ENCODE assay signal across 1 cellular context in the genomic region with DNA sequence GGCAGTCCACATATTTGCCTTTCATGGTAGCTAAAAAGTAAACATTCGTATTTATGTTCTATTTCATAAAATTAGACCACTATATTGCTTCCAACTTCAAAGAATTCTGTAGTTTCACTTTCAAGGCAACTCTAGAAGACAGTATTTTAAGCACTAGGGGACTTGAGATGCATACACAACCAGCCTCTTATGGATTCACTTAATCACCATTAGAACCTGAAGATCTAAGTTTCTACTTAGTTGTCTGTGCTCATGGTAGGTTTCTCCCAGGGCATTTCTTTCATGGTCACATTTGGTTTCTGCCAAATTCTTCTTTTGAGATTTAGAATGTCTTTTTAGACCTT.
TF ChIP-seq lines count a peak whose summit lies in the region.

No MANE protein-coding gene starts in this region.

TF ChIP-seq in IMR-90, 13 proteins besides CTCF, POLR2A, EP300 and RAD21:
- TF ChIP-seq FOS (IDR thresholded peaks at IDR 0.05; ENCODE audit: low read depth, low read length): no peak
- TF ChIP-seq MAFK (IDR thresholded peaks at IDR 0.05; ENCODE audit: low read depth, low read length): no peak
- TF ChIP-seq, protein P1, sequence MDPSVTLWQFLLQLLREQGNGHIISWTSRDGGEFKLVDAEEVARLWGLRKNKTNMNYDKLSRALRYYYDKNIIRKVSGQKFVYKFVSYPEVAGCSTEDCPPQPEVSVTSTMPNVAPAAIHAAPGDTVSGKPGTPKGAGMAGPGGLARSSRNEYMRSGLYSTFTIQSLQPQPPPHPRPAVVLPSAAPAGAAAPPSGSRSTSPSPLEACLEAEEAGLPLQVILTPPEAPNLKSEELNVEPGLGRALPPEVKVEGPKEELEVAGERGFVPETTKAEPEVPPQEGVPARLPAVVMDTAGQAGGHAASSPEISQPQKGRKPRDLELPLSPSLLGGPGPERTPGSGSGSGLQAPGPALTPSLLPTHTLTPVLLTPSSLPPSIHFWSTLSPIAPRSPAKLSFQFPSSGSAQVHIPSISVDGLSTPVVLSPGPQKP (IDR thresholded peaks at IDR 0.05; ENCODE audit: borderline replicate concordance, low read depth, low read length): no peak
- TF ChIP-seq CHD1 (IDR thresholded peaks at IDR 0.05; ENCODE audit: low read depth, low read length): no peak
- no peak for TF ChIP-seq CEBPB (IDR thresholded peaks at IDR 0.05; ENCODE audit: low read depth, low read length)
- no peak for TF ChIP-seq RCOR1 (IDR thresholded peaks at IDR 0.05; ENCODE audit: insufficient replicate concordance, low read length)
- TF ChIP-seq MXI1 (IDR thresholded peaks at IDR 0.05; ENCODE audit: borderline replicate concordance, low read depth, low read length): no peak
- no peak for TF ChIP-seq SMC3 (IDR thresholded peaks at IDR 0.05; ENCODE audit: low read depth, low read length)
- TF ChIP-seq MAZ (IDR thresholded peaks at IDR 0.05; ENCODE audit: borderline replicate concordance, low read depth, low read length): no peak
- TF ChIP-seq, protein P2, sequence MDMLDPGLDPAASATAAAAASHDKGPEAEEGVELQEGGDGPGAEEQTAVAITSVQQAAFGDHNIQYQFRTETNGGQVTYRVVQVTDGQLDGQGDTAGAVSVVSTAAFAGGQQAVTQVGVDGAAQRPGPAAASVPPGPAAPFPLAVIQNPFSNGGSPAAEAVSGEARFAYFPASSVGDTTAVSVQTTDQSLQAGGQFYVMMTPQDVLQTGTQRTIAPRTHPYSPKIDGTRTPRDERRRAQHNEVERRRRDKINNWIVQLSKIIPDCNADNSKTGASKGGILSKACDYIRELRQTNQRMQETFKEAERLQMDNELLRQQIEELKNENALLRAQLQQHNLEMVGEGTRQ (IDR thresholded peaks at IDR 0.05; ENCODE audit: low read depth, low read length): no peak
- no peak for TF ChIP-seq BHLHE40 (IDR thresholded peaks at IDR 0.05; ENCODE audit: low read depth, low read length)
- TF ChIP-seq RFX5 (IDR thresholded peaks at IDR 0.05; ENCODE audit: low read depth, low read length): no peak
- no peak for TF ChIP-seq NFE2L2 (IDR thresholded peaks at IDR 0.05; ENCODE audit: low read depth, low read length)
